ENCODE assay signal across 8 cellular contexts in the genomic region with DNA sequence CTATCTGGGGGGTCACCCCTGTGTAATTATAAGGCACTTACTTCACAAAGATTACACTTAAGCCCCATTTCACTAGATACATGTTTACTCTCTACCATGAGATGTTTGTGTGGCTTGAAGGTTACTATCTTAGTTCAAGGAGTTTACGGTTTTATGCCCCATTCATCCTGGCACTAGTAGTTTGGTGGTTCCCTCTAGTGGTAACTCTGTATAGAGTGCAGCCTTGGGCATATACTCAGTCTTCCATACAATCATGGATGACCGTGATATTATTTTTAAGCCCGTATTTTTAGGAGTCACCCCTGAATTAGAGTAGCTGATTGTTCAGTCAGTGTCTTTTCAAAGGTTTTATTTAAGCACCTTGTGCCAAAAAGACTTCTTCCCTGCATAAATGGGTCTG.
DNase-seq lines count a peak whose midpoint lies in the region; FAIRE-seq and TF ChIP-seq lines count a peak whose summit lies in the region.

No MANE protein-coding gene starts in this region.

- H3K4me2 ChIP-seq in mammary epithelial cell (ENCODE audit: insufficient read depth, low read depth, low read length), result no peak overlapping the region

- intact Hi-C loops in mammary epithelial cell (cut with micrococcal nuclease), result no loop called here
- intact Hi-C loops in transverse colon (cut with DNase I; ENCODE audit: low total_unique reads), result no loop called here

- H3K36me3 ChIP-seq in mammary epithelial cell (ENCODE audit: insufficient read depth, low read length) (no peaks in the 10 kb centered on the region), transverse colon (no peaks in the 10 kb centered on the region), Peyer's patch (no peaks in the 10 kb centered on the region)

- no peak for TF ChIP-seq EP300 in transverse colon (IDR thresholded peaks at IDR 0.05; ENCODE audit: low read depth)

- H3K4me1 ChIP-seq in mammary epithelial cell (ENCODE audit: insufficient read depth, low read length), result no peaks in the 10 kb centered on the region
- no peaks in the 10 kb centered on the region for H3K4me1 ChIP-seq in transverse colon
- no peaks in the 10 kb centered on the region for H3K4me1 ChIP-seq in Peyer's patch

- 12% methylated on average over 3 of the region's 3 CpGs for WGBS in mammary epithelial cell (ENCODE audit: low coverage, missing lambda C conversion rate)
- 27 to 40% methylated on average over 1 to 3 of the region's 3 CpGs for WGBS in transverse colon (ENCODE audit: low coverage in 1 of 2), 2 donors

- H2AFZ ChIP-seq in mammary epithelial cell (ENCODE audit: low read depth, low read length), result no peak overlapping the region

- no peak overlapping the region for H3K9ac ChIP-seq in mammary epithelial cell (ENCODE audit: insufficient read depth, low read length)

- H3K27ac ChIP-seq in mammary epithelial cell (ENCODE audit: insufficient read depth, low read depth, low read length), result no peak overlapping the region
- no peak overlapping the region for H3K27ac ChIP-seq in transverse colon
- no peak overlapping the region for H3K27ac ChIP-seq in Peyer's patch

- CTCF ChIA-PET in mammary epithelial cell (lab: Charles Lee; ENCODE audit: low non-redundant PET), result no interaction called here

- H3K9me3 ChIP-seq in mammary epithelial cell (replicated peaks; ENCODE audit: insufficient read depth, low read length), result no peaks in the 10 kb centered on the region
- H3K9me3 ChIP-seq in transverse colon, result no peaks in the 10 kb centered on the region
- H3K9me3 ChIP-seq in Peyer's patch, result no peaks in the 10 kb centered on the region

- DNase-seq in SHP77 treated with DMSO at 0.1 percent for 48 hours (lab: John Stamatoyannopoulos, UW) (peak; percentile 1), SHP77 (lab: John Stamatoyannopoulos, UW) (no peak), HTR-8/SVneo (ENCODE audit: insufficient read length, low spot score) (peak; percentile 0), mammary epithelial cell (peak; percentile 2), transverse colon (no peak), NCI-H345 treated with DMSO at 0.1 percent for 48 hours (lab: John Stamatoyannopoulos, UW; ENCODE audit: unreplicated experiment) (no peak), Peyer's patch (no peak)
- DNase-seq in central memory CD4-positive, alpha-beta T cell, result no peak

- no peak overlapping the region for H3K4me3 ChIP-seq in mammary epithelial cell (replicated peaks in 1 of 3; ENCODE audit: insufficient read depth in 1 of 3, low read depth in 2 of 3, low read length in 3 of 3)
- no peak overlapping the region for H3K4me3 ChIP-seq in transverse colon
- no peak overlapping the region for H3K4me3 ChIP-seq in Peyer's patch

- dilution Hi-C loops in mammary epithelial cell (cut with HindIII; ENCODE audit: low sequenced_read_pairs), result no loop called here

- FAIRE-seq in HTR-8/SVneo (lab: Jason Lieb, UNC), result no peak

- H3K79me2 ChIP-seq in mammary epithelial cell (ENCODE audit: insufficient read depth, low read length), result no peaks in the 10 kb centered on the region

- TF ChIP-seq POLR2A in transverse colon (IDR thresholded peaks at IDR 0.05) (no peak), Peyer's patch (IDR thresholded peaks at IDR 0.05) (no peak)

- no peaks in the 10 kb centered on the region for H4K20me1 ChIP-seq in mammary epithelial cell (ENCODE audit: insufficient read depth, low read length)

- in situ Hi-C loops in mammary epithelial cell (cut with MboI; ENCODE audit: low sequenced_read_pairs in 2 of 2) (no loop called here), transverse colon (cut with MboI; ENCODE audit: low pct_ligation_motif_present in 1 of 4, low pct_unique_long_range_greater_than_20kb in 1 of 4, low sequenced_read_pairs in 3 of 4) (no loop called here)

- H3K27me3 ChIP-seq in mammary epithelial cell (ENCODE audit: insufficient read depth, low read length) (peaks cover 2% of the 10 kb centered on the region), transverse colon (no peaks in the 10 kb centered on the region), Peyer's patch (no peaks in the 10 kb centered on the region)

- BruUV-seq in mammary epithelial cell (replicated peaks; lab: Mats Ljungman, UMichigan), result no TSS peak

- peak; percentile 70 to 71 for TF ChIP-seq CTCF in mammary epithelial cell (conservative IDR thresholded peaks at IDR 0.05 in 1 of 2, IDR thresholded peaks at IDR 0.05 in 1 of 2; ENCODE audit: extremely low read depth in 1 of 2, insufficient read depth in 1 of 2, low read depth in 1 of 2, low read length in 2 of 2)
- peak in 3 of 5 experiments; percentile 23 to 31 (median 27) for TF ChIP-seq CTCF in transverse colon (IDR thresholded peaks at IDR 0.05)
- TF ChIP-seq CTCF in Peyer's patch (IDR thresholded peaks at IDR 0.05), result peak in 3 of 6 experiments; percentile 16 to 28 (median 18)

Comparison
In these comparisons a context has a peak if more than half of its experiments do, and no peak if none do; other contexts are left out.
1. DNase-seq: peak in SHP77 treated with DMSO at 0.1 percent for 48 hours (single experiment), HTR-8/SVneo (single experiment) and mammary epithelial cell (single experiment); none in SHP77 (0 of 2), transverse colon (single experiment), NCI-H345 treated with DMSO at 0.1 percent for 48 hours (single experiment), central memory CD4-positive, alpha-beta T cell (single experiment) and Peyer's patch (0 of 3).